18 cellular contexts compared by ENCODE assay signal in genomic region chr2:177329035-177329434, GRCh38.
DNase-seq lines count a peak whose midpoint lies in the region; ATAC-seq and TF ChIP-seq lines count a peak whose summit lies in the region.
"Had no signal": no experiment of that assay in that cellular context is flagged by ENCODE, and none has a peak within 500 bp of the region (broad histone marks: within the 10 kb centered on the region; RNA-seq: fewer than 3 reads in every experiment).

No MANE protein-coding gene starts in this region.

- no peak overlapping the region for H3K4me3 ChIP-seq in BLaER1 treated with 17β-estradiol and CSF1 and Interleukin-3, amounts not matched to agents 10 nM and 100 nM
- H3K4me3 ChIP-seq in HEK293 (ENCODE audit: low read depth, low read length), result no peak overlapping the region
- H3K4me3 ChIP-seq in ovary, result no peak overlapping the region
- H3K4me3 ChIP-seq in right cardiac atrium (ENCODE audit: low read length), result no peak overlapping the region
- H3K4me3 ChIP-seq: Peyer's patch had no signal

- H3K4me1 Mint-ChIP-seq in activated CD4-positive, alpha-beta T cell treated with anti-CD3 and anti-CD28 coated beads for 36 hours, result peaks cover 17% of the 10 kb centered on the region
- H3K4me1 Mint-ChIP-seq in activated naive CD8-positive, alpha-beta T cell treated with anti-CD3 and anti-CD28 coated beads, Interleukin-2, amount 50 U/mL, for 24 hours, result peaks cover 10% of the 10 kb centered on the region

- TF ChIP-seq POLR2A in ovary (IDR thresholded peaks at IDR 0.05), result no peak

- DNase-seq in activated CD4-positive, alpha-beta T cell treated with anti-CD3 and anti-CD28 coated beads for 36 hours, result peak; percentile 19
- no peak for DNase-seq in activated CD4-positive, alpha-beta T cell treated with anti-CD3 and anti-CD28 coated beads, Interleukin-2, amount 50 U/mL, for 4 hours
- DNase-seq in activated naive CD8-positive, alpha-beta T cell treated with anti-CD3 and anti-CD28 coated beads, Interleukin-2, amount 50 U/mL, for 24 hours, result no peak
- DNase-seq in SHP77 treated with DMSO at 0.1 percent for 48 hours (lab: John Stamatoyannopoulos, UW), result no peak
- no peak for DNase-seq in ovary
- DNase-seq in right cardiac atrium, result no peak
- DNase-seq: AML-193, GF-D8, NCI-H1048, NCI-H1694, NCI-H2107, NCI-H345, NCI-H69, Peyer's patch, Right ventricle myocardium superior had no signal

- no peaks in the 10 kb centered on the region for H3K27me3 ChIP-seq in BLaER1 treated with 17β-estradiol and CSF1 and Interleukin-3, amounts not matched to agents 10 nM and 100 nM
- H3K27me3 ChIP-seq in ovary (no peaks in the 10 kb centered on the region), right cardiac atrium (ENCODE audit: control insufficient read depth, insufficient read depth) (no peaks in the 10 kb centered on the region)
- H3K27me3 ChIP-seq: Peyer's patch had no signal

- no peaks in the 10 kb centered on the region for H3K9me3 Mint-ChIP-seq in activated CD4-positive, alpha-beta T cell treated with anti-CD3 and anti-CD28 coated beads for 36 hours (ENCODE audit: low read depth)
- no peaks in the 10 kb centered on the region for H3K9me3 Mint-ChIP-seq in activated naive CD8-positive, alpha-beta T cell treated with anti-CD3 and anti-CD28 coated beads, Interleukin-2, amount 50 U/mL, for 24 hours
- H3K9me3 Mint-ChIP-seq: CD4-positive, alpha-beta memory T cell had no signal

- H3K27ac ChIP-seq in BLaER1 treated with 17β-estradiol and CSF1 and Interleukin-3, amounts not matched to agents 10 nM and 100 nM, result peak overlapping the region in 5 of 11 experiments; percentile 3 to 51 (median 37); a peak in 5 of 22 replicates
- no peak overlapping the region for H3K27ac ChIP-seq in HEK293 (ENCODE audit: extremely low read depth, low read depth, low read length)
- H3K27ac ChIP-seq in ovary, result no peak overlapping the region
- no peak overlapping the region for H3K27ac ChIP-seq in right cardiac atrium (ENCODE audit: low read length)

- H3K27me3 Mint-ChIP-seq in activated CD4-positive, alpha-beta T cell treated with anti-CD3 and anti-CD28 coated beads for 36 hours, result no peaks in the 10 kb centered on the region
- H3K27me3 Mint-ChIP-seq in activated naive CD8-positive, alpha-beta T cell treated with anti-CD3 and anti-CD28 coated beads, Interleukin-2, amount 50 U/mL, for 24 hours, result no peaks in the 10 kb centered on the region
- H3K27me3 Mint-ChIP-seq: CD4-positive, alpha-beta memory T cell had no signal

- ATAC-seq in activated CD4-positive, alpha-beta T cell treated with anti-CD3 and anti-CD28 coated beads for 36 hours, result no peak
- peak; percentile 9 for ATAC-seq in activated naive CD8-positive, alpha-beta T cell treated with anti-CD3 and anti-CD28 coated beads, Interleukin-2, amount 50 U/mL, for 24 hours
- no peak for ATAC-seq in right cardiac atrium

- TF ChIP-seq CTCF in HEK293 (tag by site-specific recombination; IDR thresholded peaks at IDR 0.05) (no peak), ovary (IDR thresholded peaks at IDR 0.05) (no peak)

- WGBS in ovary, 3 donors, result 66 to 72% (median 66%) methylated on average over 4 of the region's 4 CpGs
- WGBS in right cardiac atrium, result 78% methylated on average over 4 of the region's 4 CpGs

- no peaks in the 10 kb centered on the region for H3K36me3 Mint-ChIP-seq in activated CD4-positive, alpha-beta T cell treated with anti-CD3 and anti-CD28 coated beads for 36 hours (ENCODE audit: low read depth)
- H3K36me3 Mint-ChIP-seq in activated naive CD8-positive, alpha-beta T cell treated with anti-CD3 and anti-CD28 coated beads, Interleukin-2, amount 50 U/mL, for 24 hours (ENCODE audit: low read depth), result no peaks in the 10 kb centered on the region

- no peak overlapping the region for H3K9ac ChIP-seq in BLaER1 treated with 17β-estradiol and CSF1 and Interleukin-3, amounts not matched to agents 10 nM and 100 nM

- CTCF ChIA-PET in activated CD4-positive, alpha-beta T cell treated with anti-CD3 and anti-CD28 coated beads for 36 hours (lab: Charles Lee), result interaction anchor here (0.7 to 3.0 kb wide), 3 partner anchors 14 to 422 kb away, joined by 3 to 39 read pairs (median 3); no protein-coding TSS in a partner anchor
- CTCF ChIA-PET in HEK293 (lab: Yijun Ruan, JAX), result interaction anchor here (2.0 to 2.7 kb wide), 2 partner anchors 65 to 164 kb away, joined by 7 to 8 read pairs; no protein-coding TSS in a partner anchor

- POLR2A ChIA-PET in activated CD4-positive, alpha-beta T cell treated with anti-CD3 and anti-CD28 coated beads for 36 hours (lab: Charles Lee), result no interaction called here
- POLR2A ChIA-PET in HEK293 (lab: Yijun Ruan, JAX), result no interaction called here

- H4K20me1 ChIP-seq in BLaER1 treated with 17β-estradiol and CSF1 and Interleukin-3, amounts not matched to agents 10 nM and 100 nM, result no peaks in the 10 kb centered on the region

- no peak for TF ChIP-seq EP300 in ovary (IDR thresholded peaks at IDR 0.05)

- H3K4me1 ChIP-seq in BLaER1 treated with 17β-estradiol and CSF1 and Interleukin-3, amounts not matched to agents 10 nM and 100 nM, result peaks cover 0 to 78% (median 17%) of the 10 kb centered on the region in 10 experiments; a peak in 14 of 20 replicates
- H3K4me1 ChIP-seq in HEK293 (ENCODE audit: control insufficient read depth, insufficient read depth, low read length) (no peaks in the 10 kb centered on the region), ovary (ENCODE audit: insufficient read depth) (peaks cover 1% of the 10 kb centered on the region), right cardiac atrium (ENCODE audit: control insufficient read depth, insufficient read depth, low read length) (no peaks in the 10 kb centered on the region)

- H3K4me3 Mint-ChIP-seq in activated CD4-positive, alpha-beta T cell treated with anti-CD3 and anti-CD28 coated beads for 36 hours, result no peak overlapping the region
- no peak overlapping the region for H3K4me3 Mint-ChIP-seq in activated naive CD8-positive, alpha-beta T cell treated with anti-CD3 and anti-CD28 coated beads, Interleukin-2, amount 50 U/mL, for 24 hours
- H3K4me3 Mint-ChIP-seq: CD4-positive, alpha-beta memory T cell had no signal

- H3K27ac Mint-ChIP-seq in activated CD4-positive, alpha-beta T cell treated with anti-CD3 and anti-CD28 coated beads for 36 hours, result no peak overlapping the region
- no peak overlapping the region for H3K27ac Mint-ChIP-seq in activated naive CD8-positive, alpha-beta T cell treated with anti-CD3 and anti-CD28 coated beads, Interleukin-2, amount 50 U/mL, for 24 hours

- peak overlapping the region in 7 of 11 experiments; percentile 13 to 54 (median 48); a peak in 13 of 22 replicates for H3K4me2 ChIP-seq in BLaER1 treated with 17β-estradiol and CSF1 and Interleukin-3, amounts not matched to agents 10 nM and 100 nM

- 0 out of 22 replicates have a peak, but pooled peaks cover 0 to 10% (median 0%) of the 10 kb centered on the region in 11 experiments for H3K36me3 ChIP-seq in BLaER1 treated with 17β-estradiol and CSF1 and Interleukin-3, amounts not matched to agents 10 nM and 100 nM
- no peaks in the 10 kb centered on the region for H3K36me3 ChIP-seq in HEK293 (ENCODE audit: control insufficient read depth in 2 of 2, insufficient read depth in 1 of 2, low read length in 2 of 2)
- H3K36me3 ChIP-seq in ovary, result no peaks in the 10 kb centered on the region
- H3K36me3 ChIP-seq: Peyer's patch had no signal

- peaks cover 0 to 7% (median 0%) of the 10 kb centered on the region in 11 experiments; a peak in 1 of 22 replicates for H3K9me3 ChIP-seq in BLaER1 treated with 17β-estradiol and CSF1 and Interleukin-3, amounts not matched to agents 10 nM and 100 nM (replicated peaks in 1 of 11)
- H3K9me3 ChIP-seq in HEK293 (ENCODE audit: control insufficient read depth, insufficient read depth, low read depth, low read length) (no peaks in the 10 kb centered on the region), ovary (no peaks in the 10 kb centered on the region), right cardiac atrium (ENCODE audit: control insufficient read depth, low read length) (no peaks in the 10 kb centered on the region)
- H3K9me3 ChIP-seq: Peyer's patch had no signal

- intact Hi-C loops in activated CD4-positive, alpha-beta T cell treated with anti-CD3 and anti-CD28 coated beads for 36 hours (cut with DNase I, micrococcal nuclease), result no loop called here
- intact Hi-C loops in ovary (cut with DNase I), result no loop called here
- intact Hi-C loops in right cardiac atrium (cut with DNase I), result no loop called here

TF ChIP-seq in HEK293, 187 proteins besides CTCF, POLR2A, EP300 and RAD21:
- TF ChIP-seq PATZ1 (tag by site-specific recombination; IDR thresholded peaks at IDR 0.05) (no peak), ZFHX2 (tag by site-specific recombination; conservative IDR thresholded peaks at IDR 0.05) (peak; percentile 38; the same call in 1 of the 2 replicates)
